ENCODE assay signal across 17 cellular contexts in genomic region chr1:21852282-21853129, GRCh38. TPM values are rescaled to one million over a fixed set of nuclear protein-coding genes. Genes with fewer than 3 reads are reported as not detected.
DNase-seq lines count a peak whose midpoint lies in the region; ATAC-seq and TF ChIP-seq lines count a peak whose summit lies in the region.
"Had no signal": no experiment of that assay in that cellular context is flagged by ENCODE, and none has a peak within 500 bp of the region (broad histone marks: within the 10 kb centered on the region; RNA-seq: fewer than 3 reads in every experiment).

No MANE protein-coding gene starts in this region.

- no peak overlapping the region for H3K27ac Mint-ChIP-seq in activated CD4-positive, alpha-beta T cell treated with anti-CD3 and anti-CD28 coated beads, Interleukin-2, amount 10 ng/mL, durations not matched to agents 24 days and 14 days
- H3K27ac Mint-ChIP-seq in naive B cell (peak overlapping the region in 2 of 6 donors; percentile 65 to 88), Calu3 (ENCODE audit: unreplicated experiment) (no peak overlapping the region)
- H3K27ac Mint-ChIP-seq: T-helper 1 cell treated with Interleukin-12 subunit alpha and Interleukin-12 subunit beta and Interleukin-4 antibody, amounts not matched to agents 30 μg/mL and 1 μg/mL, for 36 hours had no signal

- H3K27me3 ChIP-seq in OCI-LY3 (ENCODE audit: low read depth, low read length), result no peaks in the 10 kb centered on the region
- H3K27me3 ChIP-seq: pancreas had no signal

- peak overlapping the region; percentile 83 for H3K4me3 ChIP-seq in OCI-LY3 (ENCODE audit: low read length)
- H3K4me3 ChIP-seq: HAP-1, lower lobe of right lung, pancreas had no signal

- DNase-seq in activated CD4-positive, alpha-beta T cell treated with anti-CD3 and anti-CD28 coated beads, Interleukin-2, amount 10 ng/mL, durations not matched to agents 24 days and 14 days, result peak; percentile 56
- no peak for DNase-seq in activated CD4-positive, alpha-beta T cell treated with anti-CD3 and anti-CD28 coated beads for 4 hours
- peak; percentile 7 for DNase-seq in naive B cell
- no peak for DNase-seq in OCI-M2 (lab: John Stamatoyannopoulos, UW; ENCODE audit: unreplicated experiment)
- DNase-seq in Calu3, result no peak
- DNase-seq: 8988T; DMS 273 treated with DMSO at 0.1 percent for 48 hours; hypothalamus; lower lobe of right lung; NCI-H1417; stimulated activated CD4-positive, alpha-beta T cell treated with anti-CD3 and anti-CD28 coated beads, Interleukin-1b, Interleukin-23, amount 100 ng/mL, for 48 hours had no signal

- H3K36me3 Mint-ChIP-seq in activated CD4-positive, alpha-beta T cell treated with anti-CD3 and anti-CD28 coated beads, Interleukin-2, amount 10 ng/mL, durations not matched to agents 24 days and 14 days (ENCODE audit: low read depth), result no peaks in the 10 kb centered on the region
- H3K36me3 Mint-ChIP-seq in naive B cell (no peaks in the 10 kb centered on the region), Calu3 (ENCODE audit: insufficient read depth, unreplicated experiment) (peaks cover 62% of the 10 kb centered on the region)

- no peaks in the 10 kb centered on the region for H3K36me3 ChIP-seq in OCI-LY3 (replicated peaks; ENCODE audit: low read depth, low read length)

- no peaks in the 10 kb centered on the region for H4K20me1 ChIP-seq in OCI-LY3 (ENCODE audit: insufficient read depth, low read length)

- H3K4me1 ChIP-seq in OCI-LY3 (ENCODE audit: low read length), result peaks cover 15% of the 10 kb centered on the region
- H3K4me1 ChIP-seq: HAP-1, lower lobe of right lung, pancreas had no signal

- peak overlapping the region; percentile 58 for H3K27ac ChIP-seq in OCI-LY3 (ENCODE audit: low read length)
- H3K27ac ChIP-seq: lower lobe of right lung, pancreas had no signal

- peaks cover 5% of the 10 kb centered on the region; the same call in 1 of the 2 replicates for H3K79me2 ChIP-seq in OCI-LY3 (ENCODE audit: low read length)

- no peaks in the 10 kb centered on the region for H3K9me3 ChIP-seq in OCI-LY3 (ENCODE audit: insufficient read depth, low read length)
- H3K9me3 ChIP-seq: HAP-1, lower lobe of right lung, pancreas had no signal

- CTCF ChIA-PET in Calu3 (lab: Charles Lee), result no interaction called here

- no peaks in the 10 kb centered on the region for H3K27me3 Mint-ChIP-seq in activated CD4-positive, alpha-beta T cell treated with anti-CD3 and anti-CD28 coated beads, Interleukin-2, amount 10 ng/mL, durations not matched to agents 24 days and 14 days
- H3K27me3 Mint-ChIP-seq in naive B cell (no peaks in the 10 kb centered on the region), Calu3 (ENCODE audit: unreplicated experiment) (no peaks in the 10 kb centered on the region)

- H3K4me1 Mint-ChIP-seq in activated CD4-positive, alpha-beta T cell treated with anti-CD3 and anti-CD28 coated beads, Interleukin-2, amount 10 ng/mL, durations not matched to agents 24 days and 14 days, result peaks cover 4% of the 10 kb centered on the region
- H3K4me1 Mint-ChIP-seq in naive B cell, result peaks cover 5 to 6% (median 6%) of the 10 kb centered on the region in 3 donors
- no peaks in the 10 kb centered on the region for H3K4me1 Mint-ChIP-seq in Calu3 (ENCODE audit: low read depth, unreplicated experiment)

- H3K4me3 Mint-ChIP-seq in activated CD4-positive, alpha-beta T cell treated with anti-CD3 and anti-CD28 coated beads, Interleukin-2, amount 10 ng/mL, durations not matched to agents 24 days and 14 days, result no peak overlapping the region
- H3K4me3 Mint-ChIP-seq in naive B cell (peak overlapping the region in 3 of 8 donors; percentile 6 to 81 (median 10)), Calu3 (ENCODE audit: low read depth, unreplicated experiment) (no peak overlapping the region)
- H3K4me3 Mint-ChIP-seq: T-helper 1 cell treated with Interleukin-12 subunit alpha and Interleukin-12 subunit beta and Interleukin-4 antibody, amounts not matched to agents 30 μg/mL and 1 μg/mL, for 36 hours had no signal

- no TSS peak for BruUV-seq in Calu3 (replicated peaks; lab: Mats Ljungman, UMichigan)

- no peaks in the 10 kb centered on the region for H3K9me3 Mint-ChIP-seq in activated CD4-positive, alpha-beta T cell treated with anti-CD3 and anti-CD28 coated beads, Interleukin-2, amount 10 ng/mL, durations not matched to agents 24 days and 14 days
- no peaks in the 10 kb centered on the region for H3K9me3 Mint-ChIP-seq in naive B cell
- H3K9me3 Mint-ChIP-seq in Calu3 (ENCODE audit: low read depth, unreplicated experiment), result no peaks in the 10 kb centered on the region
- H3K9me3 Mint-ChIP-seq: T-helper 1 cell treated with Interleukin-12 subunit alpha and Interleukin-12 subunit beta and Interleukin-4 antibody, amounts not matched to agents 30 μg/mL and 1 μg/mL, for 36 hours had no signal

- peak overlapping the region; percentile 25; the same call in 1 of the 2 replicates for H2AFZ ChIP-seq in OCI-LY3 (ENCODE audit: low read depth, low read length)

- peak; percentile 52 for ATAC-seq in GM21737 (IDR thresholded peaks at IDR 0.05; ENCODE audit: unreplicated experiment)
- peak; percentile 81 to 84 for ATAC-seq in naive B cell (ENCODE audit: low read depth in 2 of 2)
- no peak for ATAC-seq in GM19467 (IDR thresholded peaks at IDR 0.05; ENCODE audit: unreplicated experiment)
- ATAC-seq: pancreas had no signal

- intact Hi-C loops in activated CD4-positive, alpha-beta T cell treated with anti-CD3 and anti-CD28 coated beads, Interleukin-2, amount 10 ng/mL, durations not matched to agents 24 days and 14 days (cut with micrococcal nuclease), result no loop called here
- intact Hi-C loops in Calu3 (cut with micrococcal nuclease; ENCODE audit: unreplicated experiment), result no loop called here

- H3K4me2 ChIP-seq in OCI-LY3 (ENCODE audit: low read length), result peak overlapping the region; percentile 94

- peak overlapping the region; percentile 74 for H3K9ac ChIP-seq in OCI-LY3 (ENCODE audit: low read length)

- TF ChIP-seq CTCF in OCI-LY3 (IDR thresholded peaks at IDR 0.05; ENCODE audit: low read depth, low read length) (no peak), Calu3 (IDR thresholded peaks at IDR 0.05; ENCODE audit: unreplicated experiment) (no peak)

RNA-seq across cellular contexts. Expression of gene LDLRAD2, which starts 40.4 kb away (rescaled TPM):
- total RNA-seq in activated CD4-positive, alpha-beta T cell treated with anti-CD3 and anti-CD28 coated beads, Interleukin-2, amount 10 ng/mL, durations not matched to agents 24 days and 14 days, result 0.05 TPM in 1 of 2 replicates, not detected in the other
- polyA plus RNA-seq in naive B cell (ENCODE audit: low read depth in 6 of 6), result not detected
- total RNA-seq in Calu3 (2022), result 0.12 TPM in 1 of 2 replicates, not detected in the other

Comparison
In these comparisons a context has a peak if more than half of its experiments do, and no peak if none do; other contexts are left out.
1. DNase-seq: peak in activated CD4-positive, alpha-beta T cell treated with anti-CD3 and anti-CD28 coated beads, Interleukin-2, amount 10 ng/mL, durations not matched to agents 24 days and 14 days (single experiment) and naive B cell (single experiment); none in activated CD4-positive, alpha-beta T cell treated with anti-CD3 and anti-CD28 coated beads for 4 hours (0 of 2), OCI-M2 (single experiment) and Calu3 (single experiment).